17 cellular contexts compared by ENCODE assay signal in the genomic region with DNA sequence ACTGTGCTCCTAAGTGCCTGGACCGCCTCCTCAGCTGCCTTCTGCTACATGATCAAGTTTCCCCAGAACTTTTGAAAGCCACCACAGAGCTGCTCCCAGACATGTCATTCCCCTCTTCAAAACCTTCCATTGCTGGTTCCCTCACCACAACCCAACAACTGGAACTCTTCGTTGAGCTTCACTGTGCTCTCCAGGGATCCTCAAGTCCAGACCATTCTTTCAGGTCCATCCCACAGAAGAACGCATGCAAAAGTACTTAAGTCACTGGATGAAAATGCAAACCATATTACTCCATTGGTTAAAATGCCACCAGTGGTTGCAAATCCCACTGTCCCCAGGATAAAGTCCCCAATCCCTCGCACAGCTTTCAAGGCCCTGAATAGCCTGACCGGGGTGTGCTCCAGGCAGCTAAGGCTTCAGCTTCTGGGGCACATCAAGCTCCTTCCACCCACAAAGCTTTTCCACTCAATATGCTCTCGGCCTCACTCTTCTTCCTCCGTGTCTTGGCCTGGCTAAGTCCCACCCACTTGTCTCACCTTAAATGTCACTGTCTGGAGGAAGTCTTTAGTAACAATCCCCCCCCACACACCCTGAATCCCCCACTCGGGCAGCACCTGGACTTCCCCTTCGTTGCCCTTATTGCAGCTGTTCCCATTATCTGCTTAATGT.
DNase-seq lines count a peak whose midpoint lies in the region; ATAC-seq and TF ChIP-seq lines count a peak whose summit lies in the region.
"Had no signal": no experiment of that assay in that cellular context is flagged by ENCODE, and none has a peak within 500 bp of the region (broad histone marks: within the 10 kb centered on the region; RNA-seq: fewer than 3 reads in every experiment).

No MANE protein-coding gene starts in this region.

- dilution Hi-C loops in IMR-90 (cut with HindIII; ENCODE audit: low sequenced_read_pairs, unreplicated experiment), result no loop called here

- H3K9me3 ChIP-seq in CD8-positive, alpha-beta memory T cell (ENCODE audit: low read length), result no peaks in the 10 kb centered on the region
- H3K9me3 ChIP-seq in IMR-90 (ENCODE audit: control insufficient read depth, insufficient read depth, low read length), result no peaks in the 10 kb centered on the region
- no peaks in the 10 kb centered on the region for H3K9me3 ChIP-seq in neutrophil
- H3K9me3 ChIP-seq: adrenal gland, pancreas had no signal

- peaks cover 4 to 14% (median 5%) of the 10 kb centered on the region in 3 donors for H3K36me3 Mint-ChIP-seq in CD8-positive, alpha-beta memory T cell
- peaks cover 6% of the 10 kb centered on the region for H3K36me3 Mint-ChIP-seq in MCF 10A (ENCODE audit: insufficient read depth, unreplicated experiment)

- BruUV-seq in IMR-90 (replicated peaks; lab: Mats Ljungman, UMichigan) (no TSS peak), MCF 10A (replicated peaks; lab: Mats Ljungman, UMichigan) (no TSS peak)

- no peak overlapping the region for H3K4me2 ChIP-seq in IMR-90 (ENCODE audit: low read depth, low read length)

- H3K9ac ChIP-seq in IMR-90 (ENCODE audit: low read depth, low read length), result no peak overlapping the region

- H3K4me1 Mint-ChIP-seq in CD8-positive, alpha-beta memory T cell, result peaks cover 36 to 53% (median 40%) of the 10 kb centered on the region in 3 donors
- H3K4me1 Mint-ChIP-seq in MCF 10A (ENCODE audit: insufficient read depth, unreplicated experiment), result peaks cover 45% of the 10 kb centered on the region

- H3K4ac ChIP-seq in IMR-90 (ENCODE audit: low read depth, low read length), result peak overlapping the region; percentile 87

- H3K4me1 ChIP-seq in CD8-positive, alpha-beta memory T cell (ENCODE audit: insufficient read depth, low read length), result no peaks in the 10 kb centered on the region
- H3K4me1 ChIP-seq in IMR-90 (ENCODE audit: control insufficient read depth, insufficient read depth, low read length), result peaks cover 24% of the 10 kb centered on the region
- H3K4me1 ChIP-seq in neutrophil (ENCODE audit: control insufficient read depth in 1 of 2, insufficient read depth in 1 of 2, low read depth in 1 of 2, low read length in 1 of 2), result peaks cover 26 to 33% of the 10 kb centered on the region in 2 experiments
- H3K4me1 ChIP-seq: pancreas had no signal

- peak overlapping the region; percentile 94 for H2BK20ac ChIP-seq in IMR-90 (ENCODE audit: low read depth, low read length)

- no peaks in the 10 kb centered on the region for H3K36me3 ChIP-seq in CD8-positive, alpha-beta memory T cell (ENCODE audit: insufficient read depth, low read length)
- no peaks in the 10 kb centered on the region for H3K36me3 ChIP-seq in IMR-90 (ENCODE audit: control insufficient read depth, insufficient read depth, low read length)
- no peaks in the 10 kb centered on the region for H3K36me3 ChIP-seq in neutrophil
- H3K36me3 ChIP-seq: adrenal gland, left lung, pancreas, stomach had no signal

- POLR2A ChIA-PET in CD8-positive, alpha-beta memory T cell (lab: Charles Lee), result no interaction called here
- POLR2A ChIA-PET in IMR-90 (lab: Charles Lee; ENCODE audit: unreplicated experiment), result interaction anchor here (0.6 kb wide), 1 partner anchor 753 kb away, joined by 8 read pairs; no protein-coding TSS in a partner anchor
- POLR2A ChIA-PET in MCF 10A (lab: Yijun Ruan, JAX), result interaction anchor here (0.6 to 4.9 kb wide), 9 partner anchors 11 to 515 kb away, joined by 3 to 34 read pairs (median 3); a partner anchor contains a TSS

- peak overlapping the region; percentile 89 for H4K5ac ChIP-seq in IMR-90 (ENCODE audit: low read depth, low read length)

- no peak for DNase-seq in CD8-positive, alpha-beta memory T cell
- DNase-seq in IMR-90 (no peak), MCF 10A (ENCODE audit: unreplicated experiment) (no peak), nucleus accumbens (lab: John Stamatoyannopoulos, UW) (no peak)
- DNase-seq: COR-L47; effector CD4-positive, alpha-beta T cell; GOT3; NCI-H1436 treated with DMSO at 0.1 percent for 48 hours; NK-92 treated with Interleukin-12 subunit alpha and Interleukin-12 subunit beta, amount 100 ng/mL, for 24 hours; pancreas; stomach had no signal

- peak overlapping the region; percentile 87; the same call in 2 of the 3 replicates for H2BK15ac ChIP-seq in IMR-90 (ENCODE audit: low read depth, low read length)

- H3K23ac ChIP-seq in IMR-90 (ENCODE audit: low read depth, low read length), result peak overlapping the region; percentile 49; the same call in 1 of the 2 replicates

- H3K27ac ChIP-seq in CD8-positive, alpha-beta memory T cell (ENCODE audit: low read depth, low read length), result peak overlapping the region; percentile 0
- H3K27ac ChIP-seq in IMR-90 (ENCODE audit: insufficient read depth, low read length) (peak overlapping the region; percentile 58; the same call in 1 of the 2 replicates), neutrophil (peak overlapping the region; percentile 79)
- H3K27ac ChIP-seq: adrenal gland, pancreas had no signal

- ATAC-seq in IMR-90 (ENCODE audit: low read depth), result no peak
- no peak for ATAC-seq in HG02981 (IDR thresholded peaks at IDR 0.05; ENCODE audit: unreplicated experiment)
- ATAC-seq in GM19351 (IDR thresholded peaks at IDR 0.05; ENCODE audit: unreplicated experiment), result no peak
- ATAC-seq: activated CD4-positive, CD25-positive, alpha-beta regulatory T cell treated with anti-CD3 and anti-CD28 coated beads, Interleukin-2, amount 50 U/mL, for 24 hours had no signal

- CTCF ChIA-PET in CD8-positive, alpha-beta memory T cell (lab: Charles Lee), result interaction anchor here (1.1 kb wide), 1 partner anchor 23 kb away, joined by 3 read pairs; no protein-coding TSS in a partner anchor
- CTCF ChIA-PET in IMR-90 (lab: Yijun Ruan, JAX) (no interaction called here), MCF 10A (lab: Yijun Ruan, JAX) (interaction anchor here (0.6 to 2.2 kb wide), 10 partner anchors 17 to 695 kb away, joined by 3 to 7 read pairs (median 3); a partner anchor contains a TSS)

- intact Hi-C loops in IMR-90 (cut with micrococcal nuclease) (no loop called here), MCF 10A (cut with micrococcal nuclease) (no loop called here)

- no peak overlapping the region for H3K56ac ChIP-seq in IMR-90 (ENCODE audit: extremely low read depth, insufficient read depth, low read length)

- H3K18ac ChIP-seq in IMR-90 (ENCODE audit: low read depth, low read length), result peak overlapping the region; percentile 94

- peaks cover 32 to 65% of the 10 kb centered on the region in 2 experiments for H3K79me1 ChIP-seq in IMR-90 (ENCODE audit: low read depth in 1 of 2, low read length in 2 of 2)

- H2AFZ ChIP-seq in IMR-90 (replicated peaks; ENCODE audit: low read length, poor library complexity), result no peak overlapping the region

- peak overlapping the region; percentile 96 for H4K91ac ChIP-seq in IMR-90 (ENCODE audit: insufficient read depth, low read depth, low read length)

- no peak for TF ChIP-seq CTCF in IMR-90 (conservative IDR thresholded peaks at IDR 0.05; ENCODE audit: low read depth, low read length)
- TF ChIP-seq CTCF in MCF 10A (IDR thresholded peaks at IDR 0.05; ENCODE audit: unreplicated experiment), result no peak
- TF ChIP-seq CTCF in neutrophil (IDR thresholded peaks at IDR 0.05), result no peak

- H2BK5ac ChIP-seq in IMR-90 (ENCODE audit: low read depth, low read length, poor library complexity, severe bottlenecking), result peak overlapping the region; percentile 98

- peak overlapping the region; percentile 25 to 56; a peak in 3 of 4 replicates for H4K8ac ChIP-seq in IMR-90 (ENCODE audit: low read depth in 2 of 2, low read length in 2 of 2)

- in situ Hi-C loops in IMR-90 (cut with MboI; ENCODE audit: low sequenced_read_pairs), result no loop called here

- no peak for TF ChIP-seq RAD21 in IMR-90 (IDR thresholded peaks at IDR 0.05; ENCODE audit: low read length)

- no peak for TF ChIP-seq POLR2A in IMR-90 (IDR thresholded peaks at IDR 0.05; ENCODE audit: low read depth, low read length)

- 89% methylated on average over 4 of the region's 9 CpGs; no CpG with 5 or more reads in 1 of the 2 experiments for WGBS in IMR-90 (ENCODE audit: extremely low coverage in 2 of 2, insufficient read length in 1 of 2), 2 experiments

- peak overlapping the region; percentile 70 for H2AK9ac ChIP-seq in IMR-90 (replicated peaks; ENCODE audit: low read depth, low read length, poor library complexity)

- peak overlapping the region in 7 of 8 donors; percentile 4 to 84 (median 34) for H3K27ac Mint-ChIP-seq in CD8-positive, alpha-beta memory T cell
- H3K27ac Mint-ChIP-seq in MCF 10A (ENCODE audit: low read depth, unreplicated experiment), result peak overlapping the region; percentile 88

- peaks cover 29% of the 10 kb centered on the region for H3K9me1 ChIP-seq in IMR-90 (ENCODE audit: insufficient read depth, low read length)

- H4K20me1 ChIP-seq in IMR-90 (ENCODE audit: insufficient read depth, low read length), result no peaks in the 10 kb centered on the region

- H3K4me3 ChIP-seq in CD8-positive, alpha-beta memory T cell (ENCODE audit: low read length), result no peak overlapping the region
- H3K4me3 ChIP-seq in IMR-90 (ENCODE audit: insufficient read depth, low read depth, low read length), result no peak overlapping the region
- peak overlapping the region in 1 of 2 experiments; percentile 11 for H3K4me3 ChIP-seq in neutrophil (ENCODE audit: low read depth in 1 of 2, low read length in 1 of 2)
- H3K4me3 ChIP-seq: adrenal gland, left lung, pancreas, stomach had no signal

- H2BK120ac ChIP-seq in IMR-90 (ENCODE audit: low read depth, low read length), result peak overlapping the region; percentile 93

- H3K9me3 Mint-ChIP-seq in CD8-positive, alpha-beta memory T cell, result peaks cover 2 to 10% (median 7%) of the 10 kb centered on the region in 5 donors
- no peaks in the 10 kb centered on the region for H3K9me3 Mint-ChIP-seq in MCF 10A (ENCODE audit: unreplicated experiment)

- H3K14ac ChIP-seq in IMR-90 (replicated peaks; ENCODE audit: low read depth, low read length), result peak overlapping the region; percentile 77

- no peaks in the 10 kb centered on the region for H3K27me3 Mint-ChIP-seq in CD8-positive, alpha-beta memory T cell
- no peaks in the 10 kb centered on the region for H3K27me3 Mint-ChIP-seq in MCF 10A (ENCODE audit: insufficient read depth, unreplicated experiment)

- H3K4me3 Mint-ChIP-seq in CD8-positive, alpha-beta memory T cell, result peak overlapping the region in 2 of 7 donors; percentile 7 to 8
- peak overlapping the region; percentile 4 for H3K4me3 Mint-ChIP-seq in MCF 10A (ENCODE audit: unreplicated experiment)

- H3K27me3 ChIP-seq in CD8-positive, alpha-beta memory T cell (ENCODE audit: insufficient read depth, low read length, poor library complexity, severe bottlenecking), result no peaks in the 10 kb centered on the region
- H3K27me3 ChIP-seq in IMR-90 (ENCODE audit: control insufficient read depth, insufficient read depth, low read length) (no peaks in the 10 kb centered on the region), neutrophil (no peaks in the 10 kb centered on the region)
- H3K27me3 ChIP-seq: adrenal gland, left lung, pancreas, stomach had no signal

- peak overlapping the region; percentile 87 for H2AK5ac ChIP-seq in IMR-90 (ENCODE audit: low read depth, low read length)

TF ChIP-seq in IMR-90, 13 proteins besides CTCF, POLR2A, EP300 and RAD21 (continues in another document):
- no peak for TF ChIP-seq MAFK (IDR thresholded peaks at IDR 0.05; ENCODE audit: low read depth, low read length)
- TF ChIP-seq CHD1 (IDR thresholded peaks at IDR 0.05; ENCODE audit: low read depth, low read length), result no peak
- no peak for TF ChIP-seq RCOR1 (IDR thresholded peaks at IDR 0.05; ENCODE audit: insufficient replicate concordance, low read length)
- TF ChIP-seq CEBPB (IDR thresholded peaks at IDR 0.05; ENCODE audit: low read depth, low read length), result no peak

Comparison
In these comparisons a context has a peak if more than half of its experiments do, and no peak if none do; other contexts are left out.
1. H3K27ac ChIP-seq: peak in every context shown above with its lines; median percentile 79 in neutrophil; 58 in IMR-90; 0 in CD8-positive, alpha-beta memory T cell.